Comparison of ENCODE assay signal across 8 cellular contexts in genomic region chr7:129494041-129494440, GRCh38. TPM values are rescaled to one million over a fixed set of nuclear protein-coding genes. Genes with fewer than 3 reads are reported as not detected.
DNase-seq lines count a peak whose midpoint lies in the region; ATAC-seq and TF ChIP-seq lines count a peak whose summit lies in the region.

No MANE protein-coding gene starts in this region.

- no peaks in the 10 kb centered on the region for H3K27me3 Mint-ChIP-seq in natural killer cell treated with Interleukin-12 subunit alpha and Interleukin-12 subunit beta and Interleukin-15 and Interleukin-18, amount 100 ng/mL, for 72 hours
- peaks cover 0 to 3% of the 10 kb centered on the region in 2 donors for H3K27me3 Mint-ChIP-seq in natural killer cell (ENCODE audit: low read depth in 2 of 2)

- peak overlapping the region in 1 of 2 donors; percentile 12 for H3K27ac Mint-ChIP-seq in natural killer cell treated with Interleukin-12 subunit alpha and Interleukin-12 subunit beta and Interleukin-15 and Interleukin-18, amount 100 ng/mL, for 72 hours
- H3K27ac Mint-ChIP-seq in natural killer cell: no peak overlapping the region

- TF ChIP-seq POLR2A in esophagus squamous epithelium (IDR thresholded peaks at IDR 0.05): no peak

- H3K36me3 ChIP-seq in esophagus squamous epithelium: no peaks in the 10 kb centered on the region

- no peak overlapping the region for H3K4me3 ChIP-seq in esophagus squamous epithelium

- no peak for DNase-seq in natural killer cell treated with Interleukin-12 subunit alpha and Interleukin-12 subunit beta and Interleukin-15 and Interleukin-18, amount 100 ng/mL, for 72 hours (ENCODE audit: low spot score)
- DNase-seq in natural killer cell (no peak), brain pericyte (ENCODE audit: low read depth, low spot score) (peak; percentile 49), middle frontal gyrus (ENCODE audit: extremely low spot score, low spot score) (no peak), T-helper 9 cell (no peak), NOMO-1 treated with DMSO at 0.1 percent for 48 hours (lab: John Stamatoyannopoulos, UW; ENCODE audit: unreplicated experiment) (no peak), esophagus squamous epithelium (lab: John Stamatoyannopoulos, UW) (no peak)

- peaks cover 17 to 23% of the 10 kb centered on the region in 2 donors for H3K4me1 Mint-ChIP-seq in natural killer cell treated with Interleukin-12 subunit alpha and Interleukin-12 subunit beta and Interleukin-15 and Interleukin-18, amount 100 ng/mL, for 72 hours (ENCODE audit: low read depth in 2 of 2)
- peaks cover 17 to 18% of the 10 kb centered on the region in 2 donors for H3K4me1 Mint-ChIP-seq in natural killer cell

- H3K27ac ChIP-seq in esophagus squamous epithelium: no peak overlapping the region

- ATAC-seq in natural killer cell treated with Interleukin-12 subunit alpha and Interleukin-12 subunit beta and Interleukin-15 and Interleukin-18, amount 100 ng/mL, for 72 hours: peak; percentile 66 to 84
- ATAC-seq in natural killer cell: no peak
- peak; percentile 57 for ATAC-seq in HG03196 (IDR thresholded peaks at IDR 0.05; ENCODE audit: unreplicated experiment)

- no peaks in the 10 kb centered on the region for H3K9me3 Mint-ChIP-seq in natural killer cell treated with Interleukin-12 subunit alpha and Interleukin-12 subunit beta and Interleukin-15 and Interleukin-18, amount 100 ng/mL, for 72 hours
- no peaks in the 10 kb centered on the region for H3K9me3 Mint-ChIP-seq in natural killer cell

- TF ChIP-seq CTCF in natural killer cell (IDR thresholded peaks at IDR 0.05) (no peak), esophagus squamous epithelium (IDR thresholded peaks at IDR 0.05) (no peak)

- no peaks in the 10 kb centered on the region for H3K27me3 ChIP-seq in esophagus squamous epithelium

- H3K9me3 ChIP-seq in esophagus squamous epithelium: no peaks in the 10 kb centered on the region

- WGBS in esophagus squamous epithelium, 2 donors: 28 to 42% methylated on average over 5 of the region's 5 CpGs

- H3K4me3 Mint-ChIP-seq in natural killer cell treated with Interleukin-12 subunit alpha and Interleukin-12 subunit beta and Interleukin-15 and Interleukin-18, amount 100 ng/mL, for 72 hours: no peak overlapping the region
- H3K4me3 Mint-ChIP-seq in natural killer cell: no peak overlapping the region

- intact Hi-C loops in natural killer cell (cut with micrococcal nuclease): loop anchor here (5.0 kb wide), 1 partner anchor 143 kb away; no protein-coding TSS in a partner anchor
- intact Hi-C loops in esophagus squamous epithelium (cut with DNase I): no loop called here

- no peaks in the 10 kb centered on the region for H3K36me3 Mint-ChIP-seq in natural killer cell treated with Interleukin-12 subunit alpha and Interleukin-12 subunit beta and Interleukin-15 and Interleukin-18, amount 100 ng/mL, for 72 hours
- no peaks in the 10 kb centered on the region for H3K36me3 Mint-ChIP-seq in natural killer cell

- H3K4me1 ChIP-seq in esophagus squamous epithelium: no peaks in the 10 kb centered on the region

RNA-seq across cellular contexts. Expression of gene SMKR1, which starts 8.3 kb away (rescaled TPM):
- 1 to 10 TPM; 2.1 to 3.6 TPM for total RNA-seq in natural killer cell treated with Interleukin-12 subunit alpha and Interleukin-12 subunit beta and Interleukin-15 and Interleukin-18, amount 100 ng/mL, for 72 hours
- total RNA-seq in natural killer cell (1 to 10 TPM; 4.9 to 9.7 (median 8.4) TPM), esophagus squamous epithelium (1 to 10 TPM in 1 of 4 donors, not detected in 3; 1.7 TPM)

RNA-seq across cellular contexts. Expression of gene STRIP2, which starts 59.8 kb away (rescaled TPM):
- total RNA-seq in natural killer cell treated with Interleukin-12 subunit alpha and Interleukin-12 subunit beta and Interleukin-15 and Interleukin-18, amount 100 ng/mL, for 72 hours: 10 to 100 TPM; 11.3 to 48.1 TPM
- total RNA-seq in natural killer cell (1 to 10 TPM; 1.7 to 2.3 (median 2.1) TPM), esophagus squamous epithelium (1 to 10 TPM in 3 of 4 donors, under 1 TPM in 1; 0.76 to 6.3 (median 1.5) TPM)

Comparison
In these comparisons a context has a peak if more than half of its experiments do, and no peak if none do; other contexts are left out.
1. ATAC-seq: peak in natural killer cell treated with Interleukin-12 subunit alpha and Interleukin-12 subunit beta and Interleukin-15 and Interleukin-18, amount 100 ng/mL, for 72 hours (2 of 2) and HG03196 (single experiment); none in natural killer cell (0 of 3).